ENCODE assay signal across 16 cellular contexts in genomic region chr15:82855286-82856092, GRCh38. TPM values are rescaled to one million over a fixed set of nuclear protein-coding genes. Genes with fewer than 3 reads are reported as not detected.
DNase-seq lines count a peak whose midpoint lies in the region; ATAC-seq and TF ChIP-seq lines count a peak whose summit lies in the region.
"Had no signal": no experiment of that assay in that cellular context is flagged by ENCODE, and none has a peak within 500 bp of the region (broad histone marks: within the 10 kb centered on the region; RNA-seq: fewer than 3 reads in every experiment).

No MANE protein-coding gene starts in this region.

- no peaks in the 10 kb centered on the region for H3K79me2 ChIP-seq in DND-41 (ENCODE audit: insufficient read depth, low read length)
- no peaks in the 10 kb centered on the region for H3K79me2 ChIP-seq in Loucy (ENCODE audit: insufficient read depth, low read length)
- no peaks in the 10 kb centered on the region for H3K79me2 ChIP-seq in neural progenitor cell (ENCODE audit: low read depth)
- no peaks in the 10 kb centered on the region for H3K79me2 ChIP-seq in PC-3 (ENCODE audit: low read length)

- no peaks in the 10 kb centered on the region for H3K9me3 ChIP-seq in DND-41 (ENCODE audit: insufficient read depth, low read length, severe bottlenecking)
- no peaks in the 10 kb centered on the region for H3K9me3 ChIP-seq in Loucy (ENCODE audit: insufficient read depth, low read depth, low read length)
- H3K9me3 ChIP-seq in neural progenitor cell (ENCODE audit: low read depth): no peaks in the 10 kb centered on the region
- H3K9me3 ChIP-seq in PC-3 (ENCODE audit: low read length): no peaks in the 10 kb centered on the region
- H3K9me3 ChIP-seq: transverse colon had no signal

- H3K27ac Mint-ChIP-seq in activated B cell treated with CpG ODN at 0.5 μM for 24 hours: no peak overlapping the region
- peak overlapping the region; percentile 65 for H3K27ac Mint-ChIP-seq in neural progenitor cell
- no peak overlapping the region for H3K27ac Mint-ChIP-seq in activated CD8-positive, alpha-beta T cell treated with anti-CD3 and anti-CD28 coated beads for 36 hours
- H3K27ac Mint-ChIP-seq: activated T-helper 1 cell treated with anti-CD3 and anti-CD28 coated beads, Interleukin-12 subunit alpha, Interleukin-12 subunit beta, Interleukin-2, Interleukin-4 antibody, amounts not matched to agents 30 ng/mL and 10 ng/mL and 1 ng/mL, durations not matched to agents 14 hours and 24 hours and 36 hours; effector memory CD8-positive, alpha-beta T cell had no signal

- H3K4me3 ChIP-seq in DND-41 (ENCODE audit: low read depth in 1 of 2, low read length in 2 of 2): no peak overlapping the region
- H3K4me3 ChIP-seq in Loucy (ENCODE audit: low read length, poor library complexity, severe bottlenecking): no peak overlapping the region
- H3K4me3 ChIP-seq in neural progenitor cell: no peak overlapping the region
- H3K4me3 ChIP-seq in PC-3 (ENCODE audit: low read length): no peak overlapping the region
- H3K4me3 ChIP-seq: transverse colon had no signal

- CTCF ChIA-PET in activated B cell treated with CpG ODN at 0.5 μM for 24 hours (lab: Charles Lee) (no interaction called here), PC-3 (lab: Charles Lee) (no interaction called here)
- CTCF ChIA-PET in activated CD8-positive, alpha-beta T cell treated with anti-CD3 and anti-CD28 coated beads for 36 hours (lab: Charles Lee): interaction anchor here (1.1 to 1.2 kb wide), 3 partner anchors 9 to 108 kb away, joined by 3 to 5 read pairs (median 3); no protein-coding TSS in a partner anchor

- peaks cover 13% of the 10 kb centered on the region for H3K4me1 Mint-ChIP-seq in activated B cell treated with CpG ODN at 0.5 μM for 24 hours
- peaks cover 46% of the 10 kb centered on the region for H3K4me1 Mint-ChIP-seq in neural progenitor cell
- peaks cover 8% of the 10 kb centered on the region for H3K4me1 Mint-ChIP-seq in activated CD8-positive, alpha-beta T cell treated with anti-CD3 and anti-CD28 coated beads for 36 hours (ENCODE audit: low read depth)

- H3K36me3 Mint-ChIP-seq in activated B cell treated with CpG ODN at 0.5 μM for 24 hours (ENCODE audit: low read depth) (no peaks in the 10 kb centered on the region), neural progenitor cell (peaks cover 2% of the 10 kb centered on the region)
- no peaks in the 10 kb centered on the region for H3K36me3 Mint-ChIP-seq in activated CD8-positive, alpha-beta T cell treated with anti-CD3 and anti-CD28 coated beads for 36 hours (ENCODE audit: low read depth)

- POLR2A ChIA-PET in activated B cell treated with CpG ODN at 0.5 μM for 24 hours (lab: Charles Lee) (interaction anchor here (0.7 to 1.5 kb wide), 2 partner anchors 10 to 45 kb away, joined by 6 to 13 read pairs; no protein-coding TSS in a partner anchor), PC-3 (lab: Charles Lee; ENCODE audit: unreplicated experiment) (interaction anchor here (0.7 kb wide), 1 partner anchor 12 kb away, joined by 4 read pairs; no protein-coding TSS in a partner anchor)
- POLR2A ChIA-PET in activated CD8-positive, alpha-beta T cell treated with anti-CD3 and anti-CD28 coated beads for 36 hours (lab: Charles Lee): no interaction called here

- H3K4me1 ChIP-seq in DND-41 (ENCODE audit: insufficient read depth, low read length) (peaks cover 31% of the 10 kb centered on the region), Loucy (ENCODE audit: insufficient read depth, low read length, poor library complexity, severe bottlenecking) (no peaks in the 10 kb centered on the region), neural progenitor cell (peaks cover 12% of the 10 kb centered on the region), PC-3 (ENCODE audit: insufficient read depth, low read length) (no peaks in the 10 kb centered on the region)
- H3K4me1 ChIP-seq: transverse colon had no signal

- TF ChIP-seq CTCF in DND-41 (IDR thresholded peaks at IDR 0.05; ENCODE audit: borderline replicate concordance, extremely low read depth, low read length, poor library complexity, severe bottlenecking) (no peak), Loucy (conservative IDR thresholded peaks at IDR 0.05; ENCODE audit: low read length) (no peak), activated B cell treated with CpG ODN at 0.5 μM for 24 hours (IDR thresholded peaks at IDR 0.05) (no peak), neural progenitor cell (IDR thresholded peaks at IDR 0.05) (no peak), PC-3 (conservative IDR thresholded peaks at IDR 0.05; ENCODE audit: low read depth, low read length) (no peak)
- TF ChIP-seq CTCF in activated CD8-positive, alpha-beta T cell treated with anti-CD3 and anti-CD28 coated beads for 36 hours (IDR thresholded peaks at IDR 0.05): no peak

- no peaks in the 10 kb centered on the region for H3K27me3 ChIP-seq in DND-41 (ENCODE audit: insufficient read depth, low read length, poor library complexity)
- no peaks in the 10 kb centered on the region for H3K27me3 ChIP-seq in Loucy (ENCODE audit: insufficient read depth, low read length, poor library complexity, severe bottlenecking)
- H3K27me3 ChIP-seq in neural progenitor cell: no peaks in the 10 kb centered on the region
- no peaks in the 10 kb centered on the region for H3K27me3 ChIP-seq in PC-3 (ENCODE audit: low read length)
- H3K27me3 ChIP-seq: transverse colon had no signal

- H3F3A ChIP-seq in Loucy (ENCODE audit: low read depth) (no peaks in the 10 kb centered on the region), neural progenitor cell (ENCODE audit: low read depth) (no peaks in the 10 kb centered on the region), PC-3 (ENCODE audit: low read length, unreplicated experiment) (no peaks in the 10 kb centered on the region)

- H2AFZ ChIP-seq in DND-41 (ENCODE audit: low read depth, low read length): peak overlapping the region; percentile 49
- H2AFZ ChIP-seq in Loucy (ENCODE audit: low read length): peak overlapping the region; percentile 33; the same call in 1 of the 2 replicates
- no peak overlapping the region for H2AFZ ChIP-seq in neural progenitor cell (replicated peaks)
- no peak overlapping the region for H2AFZ ChIP-seq in PC-3 (ENCODE audit: low read length)

- DNase-seq in DND-41 (no peak), activated B cell treated with CpG ODN at 0.5 μM for 24 hours (no peak), neural progenitor cell (ENCODE audit: low spot score) (peak; percentile 78), PC-3 (no peak), GF-D8 (lab: John Stamatoyannopoulos, UW) (no peak)
- no peak for DNase-seq in NK-92 treated with Interleukin-12 subunit alpha and Interleukin-12 subunit beta, amount 100 ng/mL, for 24 hours (lab: John Stamatoyannopoulos, UW)
- no peak for DNase-seq in activated CD8-positive, alpha-beta T cell treated with anti-CD3 and anti-CD28 coated beads for 36 hours
- DNase-seq: activated CD4-positive, alpha-beta T cell treated with anti-CD3 and anti-CD28 coated beads, Interleukin-2, amount 50 U/mL, for 4 hours; central memory CD4-positive, alpha-beta T cell; effector memory CD8-positive, alpha-beta T cell; NCI-H1092; SHP77; small intestine; transverse colon had no signal

- H3K4me2 ChIP-seq in DND-41 (ENCODE audit: insufficient read depth, low read length) (no peak overlapping the region), Loucy (ENCODE audit: low read depth, low read length, poor library complexity, severe bottlenecking) (no peak overlapping the region), neural progenitor cell (peak overlapping the region; percentile 31), PC-3 (ENCODE audit: low read length) (no peak overlapping the region)

- H3K36me3 ChIP-seq in DND-41 (ENCODE audit: insufficient read depth, low read length) (no peaks in the 10 kb centered on the region), Loucy (ENCODE audit: insufficient read depth, low read length) (no peaks in the 10 kb centered on the region), neural progenitor cell (no peaks in the 10 kb centered on the region), PC-3 (ENCODE audit: low read depth, low read length) (no peaks in the 10 kb centered on the region)
- H3K36me3 ChIP-seq: transverse colon had no signal

- no peaks in the 10 kb centered on the region for H3K9me2 ChIP-seq in Loucy (replicated peaks; ENCODE audit: low read depth, low read length)
- H3K9me2 ChIP-seq in PC-3 (replicated peaks; ENCODE audit: low read length): no peaks in the 10 kb centered on the region

- BruUV-seq in PC-3 (replicated peaks; lab: Mats Ljungman, UMichigan): no TSS peak

- H3K9ac ChIP-seq in DND-41 (ENCODE audit: low read depth, low read length) (no peak overlapping the region), Loucy (ENCODE audit: low read depth, low read length, poor library complexity, severe bottlenecking) (no peak overlapping the region), neural progenitor cell (no peak overlapping the region), PC-3 (ENCODE audit: low read length) (no peak overlapping the region)

- intact Hi-C loops in activated B cell treated with CpG ODN at 0.5 μM for 24 hours (cut with micrococcal nuclease): loop anchor here (1.0 kb wide), 1 partner anchor 12 kb away; no protein-coding TSS in a partner anchor
- intact Hi-C loops in activated CD8-positive, alpha-beta T cell treated with anti-CD3 and anti-CD28 coated beads for 36 hours (cut with micrococcal nuclease): no loop called here
- intact Hi-C loops in PC-3 (cut with micrococcal nuclease): no loop called here

- no peaks in the 10 kb centered on the region for H3K27me3 Mint-ChIP-seq in activated B cell treated with CpG ODN at 0.5 μM for 24 hours
- peaks cover 9% of the 10 kb centered on the region for H3K27me3 Mint-ChIP-seq in neural progenitor cell (ENCODE audit: insufficient read depth, low read depth)
- H3K27me3 Mint-ChIP-seq in activated CD8-positive, alpha-beta T cell treated with anti-CD3 and anti-CD28 coated beads for 36 hours: no peaks in the 10 kb centered on the region
- H3K27me3 Mint-ChIP-seq: effector memory CD8-positive, alpha-beta T cell had no signal

- H4K20me1 ChIP-seq in DND-41 (ENCODE audit: insufficient read depth, low read length) (no peaks in the 10 kb centered on the region), Loucy (ENCODE audit: insufficient read depth, low read length, poor library complexity, severe bottlenecking) (no peaks in the 10 kb centered on the region), neural progenitor cell (ENCODE audit: low read depth) (no peaks in the 10 kb centered on the region), PC-3 (ENCODE audit: low read length) (no peaks in the 10 kb centered on the region)

- H3K9me3 Mint-ChIP-seq in activated B cell treated with CpG ODN at 0.5 μM for 24 hours (no peaks in the 10 kb centered on the region), neural progenitor cell (no peaks in the 10 kb centered on the region)
- no peaks in the 10 kb centered on the region for H3K9me3 Mint-ChIP-seq in activated CD8-positive, alpha-beta T cell treated with anti-CD3 and anti-CD28 coated beads for 36 hours
- H3K9me3 Mint-ChIP-seq: activated T-helper 1 cell treated with anti-CD3 and anti-CD28 coated beads, Interleukin-12 subunit alpha, Interleukin-12 subunit beta, Interleukin-2, Interleukin-4 antibody, amounts not matched to agents 30 ng/mL and 10 ng/mL and 1 ng/mL, durations not matched to agents 14 hours and 24 hours and 36 hours; effector memory CD8-positive, alpha-beta T cell had no signal

- ATAC-seq in DND-41 (ENCODE audit: insufficient read depth, low read depth) (no peak), activated B cell treated with CpG ODN at 0.5 μM for 24 hours (ENCODE audit: low read depth) (no peak), PC-3 (no peak)
- no peak for ATAC-seq in activated CD8-positive, alpha-beta T cell treated with anti-CD3 and anti-CD28 coated beads for 36 hours
- ATAC-seq: effector memory CD8-positive, alpha-beta T cell had no signal

- H3K4me3 Mint-ChIP-seq in activated B cell treated with CpG ODN at 0.5 μM for 24 hours: peak overlapping the region; percentile 7
- no peak overlapping the region for H3K4me3 Mint-ChIP-seq in neural progenitor cell
- no peak overlapping the region for H3K4me3 Mint-ChIP-seq in activated CD8-positive, alpha-beta T cell treated with anti-CD3 and anti-CD28 coated beads for 36 hours
- H3K4me3 Mint-ChIP-seq: activated T-helper 1 cell treated with anti-CD3 and anti-CD28 coated beads, Interleukin-12 subunit alpha, Interleukin-12 subunit beta, Interleukin-2, Interleukin-4 antibody, amounts not matched to agents 30 ng/mL and 10 ng/mL and 1 ng/mL, durations not matched to agents 14 hours and 24 hours and 36 hours; effector memory CD8-positive, alpha-beta T cell had no signal

- H3K27ac ChIP-seq in DND-41 (ENCODE audit: low read length) (no peak overlapping the region), neural progenitor cell (peak overlapping the region; percentile 78), PC-3 (ENCODE audit: low read length) (no peak overlapping the region)
- H3K27ac ChIP-seq: transverse colon had no signal

RNA-seq across cellular contexts. Expression of gene WHAMM, which starts 46.1 kb away (rescaled TPM):
- total RNA-seq in activated B cell treated with CpG ODN at 0.5 μM for 24 hours (17.7 and 18.7 TPM in 2 replicates), neural progenitor cell (ENCODE audit: low replicate concordance) (1.9 and 3.1 TPM in 2 replicates), PC-3 (2014; rRNA removed) (4.5 and 4.6 TPM in 2 replicates)
- 1 to 10 TPM; 5.8 to 6.1 TPM for total RNA-seq in activated CD8-positive, alpha-beta T cell treated with anti-CD3 and anti-CD28 coated beads for 36 hours

RNA-seq across cellular contexts. Expression of gene FSD2, which starts 49.6 kb away (rescaled TPM):
- total RNA-seq in activated B cell treated with CpG ODN at 0.5 μM for 24 hours: not detected in 2 replicates
- not detected in 2 replicates for total RNA-seq in neural progenitor cell (ENCODE audit: low replicate concordance)
- total RNA-seq in activated CD8-positive, alpha-beta T cell treated with anti-CD3 and anti-CD28 coated beads for 36 hours: not detected
- not detected in 2 replicates for total RNA-seq in PC-3 (2014; rRNA removed)
- total RNA-seq: activated T-helper 1 cell treated with anti-CD3 and anti-CD28 coated beads, Interleukin-12 subunit alpha, Interleukin-12 subunit beta, Interleukin-2, Interleukin-4 antibody, amounts not matched to agents 30 ng/mL and 10 ng/mL and 1 ng/mL, durations not matched to agents 14 hours and 24 hours and 36 hours; transverse colon had no signal

Comparison
In these comparisons a context has a peak if more than half of its experiments do, and no peak if none do; other contexts are left out.
1. H2AFZ ChIP-seq: peak in DND-41 (single experiment) and Loucy (single experiment); none in neural progenitor cell (single experiment) and PC-3 (single experiment).